ENCODE assay signal across 11 cellular contexts in the genomic region with DNA sequence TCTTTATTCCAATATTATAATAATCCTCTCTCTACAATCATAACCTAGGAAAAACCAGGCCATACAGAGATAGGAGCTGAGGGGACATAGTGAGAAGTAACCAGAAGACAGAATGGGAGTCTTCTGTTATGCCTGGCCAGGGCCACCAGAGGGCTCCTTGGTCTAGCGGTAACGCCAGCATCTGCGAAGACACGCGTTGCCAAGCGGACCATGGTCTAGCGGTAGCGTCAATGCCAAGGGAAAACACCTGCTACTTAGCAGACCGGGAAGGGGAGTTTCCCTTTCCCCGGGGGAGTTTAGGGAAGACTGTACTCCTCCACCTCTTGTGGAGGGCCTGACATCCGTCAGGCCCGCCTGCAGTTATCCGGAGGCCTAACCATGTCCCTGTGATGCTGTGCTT.
A peak's percentile ranks its signal among the peaks of the same experiment; 100 is the strongest.
DNase-seq lines count a peak whose midpoint lies in the region; ATAC-seq and TF ChIP-seq lines count a peak whose summit lies in the region.
"Had no signal": no experiment of that assay in that cellular context is flagged by ENCODE, and none has a peak within 500 bp of the region (broad histone marks: within the 10 kb centered on the region; RNA-seq: fewer than 3 reads in every experiment).

No MANE protein-coding gene starts in this region.

- H3K4me3 ChIP-seq in astrocyte of the spinal cord (ENCODE audit: low read depth, low read length), result no peak overlapping the region
- H3K4me3 ChIP-seq: HAP-1 had no signal

- in situ Hi-C loops in astrocyte of the spinal cord (cut with HindIII; ENCODE audit: low sequenced_read_pairs), result no loop called here

- peak; percentile 62 for ATAC-seq in GM18867 (IDR thresholded peaks at IDR 0.05; ENCODE audit: unreplicated experiment)
- ATAC-seq in HG03135 (IDR thresholded peaks at IDR 0.05; ENCODE audit: unreplicated experiment), result no peak
- ATAC-seq: natural killer cell had no signal

- TF ChIP-seq CTCF in C4-2B (conservative IDR thresholded peaks at IDR 0.05), result peak; percentile 28
- TF ChIP-seq CTCF in astrocyte of the spinal cord (IDR thresholded peaks at IDR 0.05; ENCODE audit: low read depth, low read length), result peak; percentile 38

- no peak for DNase-seq in astrocyte of the spinal cord (ENCODE audit: low read depth, low spot score)
- DNase-seq in kidney glomerular epithelial cell (lab: John Stamatoyannopoulos, UW), result peak; percentile 40
- DNase-seq in HPDE6-E6E7 (ENCODE audit: extremely low spot score), result no peak
- DNase-seq in DMS79 (lab: John Stamatoyannopoulos, UW), result no peak
- no peak for DNase-seq in activated CD4-positive, alpha-beta T cell treated with anti-CD3 and anti-CD28 coated beads for 1 hour
- DNase-seq: activated naive CD4-positive, alpha-beta T cell treated with anti-CD3 and anti-CD28 coated beads, Interleukin-2, amount 10 ng/mL, durations not matched to agents 7 days and 5 days; natural killer cell had no signal

- no peak overlapping the region for H3K27ac ChIP-seq in C4-2B
